9 cellular contexts compared by ENCODE assay signal in genomic region chr6:52536424-52536916, GRCh38.
DNase-seq lines count a peak whose midpoint lies in the region; ATAC-seq and TF ChIP-seq lines count a peak whose summit lies in the region.
"Had no signal": no experiment of that assay in that cellular context is flagged by ENCODE, and none has a peak within 500 bp of the region (broad histone marks: within the 10 kb centered on the region; RNA-seq: fewer than 3 reads in every experiment).

No MANE protein-coding gene starts in this region.

- peak overlapping the region; percentile 80 for H3K27ac ChIP-seq in BLaER1
- H3K27ac ChIP-seq in OCI-LY1 (ENCODE audit: low read depth, low read length, poor library complexity, severe bottlenecking), result peak overlapping the region; percentile 99

- H3K27me3 ChIP-seq in BLaER1 (no peaks in the 10 kb centered on the region), OCI-LY1 (ENCODE audit: insufficient read depth, low read length) (no peaks in the 10 kb centered on the region)

- H3K36me3 ChIP-seq in BLaER1 (peaks cover 46% of the 10 kb centered on the region), OCI-LY1 (ENCODE audit: insufficient read depth, low read length) (peaks cover 21% of the 10 kb centered on the region)

- ATAC-seq in GM19351 (IDR thresholded peaks at IDR 0.05; ENCODE audit: unreplicated experiment) (peak; percentile 40), HG02852 (IDR thresholded peaks at IDR 0.05; ENCODE audit: unreplicated experiment) (peak; percentile 35)

- H3K9me3 ChIP-seq in BLaER1, result no peaks in the 10 kb centered on the region
- no peaks in the 10 kb centered on the region for H3K9me3 ChIP-seq in OCI-LY1 (ENCODE audit: low read length)

- peak overlapping the region; percentile 69; the same call in 1 of the 2 replicates for H3K9ac ChIP-seq in BLaER1
- peak overlapping the region; percentile 62 for H3K9ac ChIP-seq in OCI-LY1 (ENCODE audit: low read length)

- peaks cover 37% of the 10 kb centered on the region for H3K79me2 ChIP-seq in OCI-LY1 (ENCODE audit: insufficient read depth, low read length)

- H3K9me2 ChIP-seq in OCI-LY1 (ENCODE audit: low read depth, low read length), result no peaks in the 10 kb centered on the region

- no peak for TF ChIP-seq CTCF in OCI-LY1 (IDR thresholded peaks at IDR 0.05; ENCODE audit: low read length)

- no peak overlapping the region for H2AFZ ChIP-seq in OCI-LY1 (ENCODE audit: low read length)

- peak overlapping the region; percentile 88 for H3K4me2 ChIP-seq in BLaER1
- H3K4me2 ChIP-seq in OCI-LY1 (ENCODE audit: low read length), result peak overlapping the region; percentile 57

- H3K4me1 ChIP-seq in BLaER1 (peaks cover 90% of the 10 kb centered on the region), OCI-LY1 (ENCODE audit: insufficient read depth, low read length, severe bottlenecking) (peaks cover 90% of the 10 kb centered on the region)

- DNase-seq in MV-4-11 (lab: John Stamatoyannopoulos, UW) (no peak), HCEC 1CT (no peak), epidermal melanocyte (ENCODE audit: insufficient read length, low spot score) (no peak), pons (ENCODE audit: low spot score) (no peak)
- DNase-seq: stimulated activated naive CD8-positive, alpha-beta T cell treated with anti-CD3 and anti-CD28 coated beads, Interleukin-15, Interleukin-2, amounts not matched to agents 100 U/mL and 50 U/mL, for 24 hours had no signal

- H3F3A ChIP-seq in OCI-LY1 (ENCODE audit: insufficient read depth, low read length), result peaks cover 6% of the 10 kb centered on the region; the same call in 1 of the 2 replicates

- no peaks in the 10 kb centered on the region for H4K20me1 ChIP-seq in BLaER1
- no peaks in the 10 kb centered on the region for H4K20me1 ChIP-seq in OCI-LY1 (ENCODE audit: insufficient read depth, low read length)

- H3K4me3 ChIP-seq in BLaER1, result peak overlapping the region; percentile 44
- peak overlapping the region; percentile 40 for H3K4me3 ChIP-seq in OCI-LY1 (ENCODE audit: low read depth, low read length, poor library complexity, severe bottlenecking)
